ENCODE assay signal across 8 cellular contexts in the genomic region with DNA sequence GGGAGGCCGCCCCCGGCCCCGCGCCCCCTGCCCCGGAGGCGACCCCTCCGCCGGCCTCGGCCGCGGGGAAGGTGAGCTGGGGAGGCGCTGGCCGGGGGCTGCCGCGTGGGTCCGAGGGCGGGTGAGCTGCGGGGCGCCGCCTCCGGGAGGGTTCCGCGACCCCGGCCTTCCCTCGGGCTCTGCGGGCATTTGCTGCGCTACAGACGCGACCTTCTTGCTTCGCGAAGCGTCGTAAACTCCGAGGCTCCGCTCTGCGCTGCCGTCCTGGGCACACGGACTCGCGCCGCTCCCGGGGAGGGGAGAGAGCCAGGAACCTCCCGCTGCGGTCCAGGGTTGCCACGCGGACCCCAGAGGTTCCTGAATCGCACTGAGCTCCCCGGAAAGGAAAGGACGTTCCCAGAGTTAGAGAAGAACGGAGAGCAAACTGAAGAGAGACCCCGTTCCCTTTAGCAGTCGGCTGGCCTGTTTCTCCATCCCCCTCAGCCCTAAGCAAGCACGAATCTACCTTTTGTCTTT. TPM values are rescaled to one million over a fixed set of nuclear protein-coding genes. Genes with fewer than 3 reads are reported as not detected.
DNase-seq lines count a peak whose midpoint lies in the region; ATAC-seq, FAIRE-seq and TF ChIP-seq lines count a peak whose summit lies in the region.

No MANE protein-coding gene starts in this region.

- H4K20me1 ChIP-seq in GM12878 (ENCODE audit: control insufficient read depth, insufficient read depth) = peaks cover 3% of the 10 kb centered on the region; the same call in 1 of the 2 replicates

- no peak for TF ChIP-seq RAD21 in GM12878 (IDR thresholded peaks at IDR 0.05; ENCODE audit: insufficient read depth, low read depth, low read length)

- no peak for FAIRE-seq in GM12878 (lab: Jason Lieb, UNC)

- BruUV-seq in GM12878 (replicated peaks; lab: Mats Ljungman, UMichigan) = no TSS peak

- no peak for TF ChIP-seq CTCF in AG10803 (conservative IDR thresholded peaks at IDR 0.05; ENCODE audit: low read length)
- no peak for TF ChIP-seq CTCF in GM12878 (IDR thresholded peaks at IDR 0.05 in 2 of 3, conservative IDR thresholded peaks at IDR 0.05 in 1 of 3; ENCODE audit: control insufficient read depth in 2 of 3, extremely low read depth in 1 of 3, insufficient read depth in 1 of 3, low read depth in 3 of 3, low read length in 3 of 3)
- TF ChIP-seq CTCF in left lung (IDR thresholded peaks at IDR 0.05) = no peak
- no peak for TF ChIP-seq CTCF in thyroid gland (IDR thresholded peaks at IDR 0.05)

- H3K27me3 ChIP-seq in HUES6 (ENCODE audit: control insufficient read depth, insufficient read depth, low read length) (peaks cover under 1% of the 10 kb centered on the region; the same call in 1 of the 2 replicates), GM12878 (replicated peaks in 1 of 2; ENCODE audit: control insufficient read depth in 2 of 2, insufficient read depth in 2 of 2, low read length in 1 of 2) (no peaks in the 10 kb centered on the region), left lung (peaks cover 0 to 4% of the 10 kb centered on the region in 2 donors), thyroid gland (no peaks in the 10 kb centered on the region)

- no peak for TF ChIP-seq POLR2A in GM12878 (IDR thresholded peaks at IDR 0.05; ENCODE audit: low read depth, low read length)
- no peak for TF ChIP-seq POLR2A in thyroid gland (IDR thresholded peaks at IDR 0.05)

- H3K4me3 ChIP-seq in AG10803 (ENCODE audit: low read length) (peak overlapping the region; percentile 92), HUES6 (ENCODE audit: low read depth, low read length) (peak overlapping the region; percentile 90), GM12878 (peak overlapping the region; percentile 92), left lung (peak overlapping the region; percentile 93 to 94), thyroid gland (replicated peaks in 1 of 3) (peak overlapping the region; percentile 25 to 96 (median 72))

- H3K4me1 ChIP-seq in HUES6 (ENCODE audit: control insufficient read depth, insufficient read depth, low read length) (peaks cover 11% of the 10 kb centered on the region), GM12878 (ENCODE audit: control insufficient read depth, insufficient read depth, low read length) (peaks cover 18% of the 10 kb centered on the region), left lung (peaks cover 4 to 31% of the 10 kb centered on the region in 2 donors), thyroid gland (peaks cover 15 to 22% of the 10 kb centered on the region in 2 donors)

- H3K27ac ChIP-seq in HUES6 (ENCODE audit: low read depth, low read length) = peak overlapping the region; percentile 70; the same call in 1 of the 2 replicates
- H3K27ac ChIP-seq in GM12878 (ENCODE audit: control insufficient read depth, insufficient read depth) = peak overlapping the region; percentile 50
- peak overlapping the region in 1 of 2 donors; percentile 33 for H3K27ac ChIP-seq in left lung
- peak overlapping the region in 1 of 3 donors; percentile 10 for H3K27ac ChIP-seq in thyroid gland

- CTCF ChIA-PET in GM12878 (lab: Yijun Ruan, JAX) = interaction anchor here (1.4 to 11.8 kb wide), 4 partner anchors 9 to 198 kb away, joined by 3 to 219 read pairs (median 9); a partner anchor contains a TSS

- H3K4me2 ChIP-seq in GM12878 (ENCODE audit: control insufficient read depth, insufficient read depth) = peak overlapping the region; percentile 64; the same call in 1 of the 2 replicates

- ATAC-seq in GM19372 (IDR thresholded peaks at IDR 0.05; ENCODE audit: low read depth, unreplicated experiment) (peak; percentile 32), GM12878 (peak; percentile 60), left lung (peak; percentile 29)

- DNase-seq in AG10803 (ENCODE audit: low read depth) (no peak), GM12878 (ENCODE audit: low read depth, low spot score) (no peak), left lung (no peak), thyroid gland (no peak), islet precursor cell (no peak), GOT3 (lab: John Stamatoyannopoulos, UW) (no peak)

- H3K36me3 ChIP-seq in HUES6 (ENCODE audit: control insufficient read depth, insufficient read depth, low read length) (peaks cover 36% of the 10 kb centered on the region), GM12878 (ENCODE audit: control insufficient read depth in 2 of 2, insufficient read depth in 2 of 2, low read length in 1 of 2) (peaks cover 3 to 12% of the 10 kb centered on the region in 2 experiments; a peak in 2 of 4 replicates), left lung (peaks cover 0 to 20% of the 10 kb centered on the region in 2 donors), thyroid gland (peaks cover 0 to 8% of the 10 kb centered on the region in 2 donors)

- SMC1A ChIA-PET in GM12878 (lab: Charles Lee; ENCODE audit: uncharacterized antibody, unreplicated experiment) = interaction anchor here (0.8 to 12.3 kb wide), 2 partner anchors 24 to 186 kb away, joined by 3 to 153 read pairs; no protein-coding TSS in a partner anchor

- H3K79me2 ChIP-seq in GM12878 (ENCODE audit: control insufficient read depth, insufficient read depth, low read length) = peaks cover 35% of the 10 kb centered on the region

- in situ Hi-C loops in GM12878 (cut with MboI) = no loop called here

- no peaks in the 10 kb centered on the region for H3K9me3 ChIP-seq in HUES6 (ENCODE audit: control insufficient read depth, insufficient read depth, low read depth, low read length)
- H3K9me3 ChIP-seq in GM12878 (replicated peaks; ENCODE audit: control insufficient read depth, insufficient read depth, low read length) = no peaks in the 10 kb centered on the region
- no peaks in the 10 kb centered on the region for H3K9me3 ChIP-seq in left lung
- no peaks in the 10 kb centered on the region for H3K9me3 ChIP-seq in thyroid gland

- 1% methylated on average over 51 of the region's 53 CpGs for WGBS in GM12878 (ENCODE audit: insufficient coverage, insufficient replicate concordance, low lambda C conversion rate, missing lambda C conversion rate)
- 0 to 1% methylated on average over 12 to 13 of the region's 53 CpGs for whole genome bisulfite sequencing in thyroid gland, 2 donors

- peak overlapping the region; percentile 40 for H2AFZ ChIP-seq in GM12878 (ENCODE audit: control insufficient read depth, low read depth, low read length)

- peak overlapping the region; percentile 87 for H3K9ac ChIP-seq in HUES6 (ENCODE audit: low read length)
- peak overlapping the region; percentile 70 for H3K9ac ChIP-seq in GM12878 (ENCODE audit: control insufficient read depth, insufficient read depth, low read length)

- TF ChIP-seq EP300 in GM12878 (IDR thresholded peaks at IDR 0.05; ENCODE audit: borderline replicate concordance in 1 of 2, control insufficient read depth in 1 of 2, low read depth in 2 of 2, low read length in 2 of 2) = no peak

- POLR2A ChIA-PET in GM12878 (lab: Charles Lee) = interaction anchor here (0.7 to 1.7 kb wide), 3 partner anchors 11 to 350 kb away, joined by 3 to 7 read pairs (median 3); no protein-coding TSS in a partner anchor

- intact Hi-C loops in GM12878 (cut with micrococcal nuclease; ENCODE audit: unreplicated experiment) (no loop called here), left lung (cut with DNase I) (no loop called here), thyroid gland (cut with DNase I) (loop anchor here (10.0 kb wide), 1 partner anchor 345 kb away; a partner anchor contains a TSS)

- RAD21 ChIA-PET in GM12878 (lab: Charles Lee; ENCODE audit: unreplicated experiment) = interaction anchor here (0.9 to 3.6 kb wide), 5 partner anchors 9 to 139 kb away, joined by 3 to 14 read pairs (median 3); a partner anchor contains a TSS

RNA-seq across cellular contexts. Expression of a gene that starts 0.3 kb away (rescaled TPM):
- 6.2 and 8.6 TPM in 2 replicates for total RNA-seq in GM12878 (2013; cell fraction: nucleolus; rRNA removed)
- total RNA-seq in GM12878 (2014; rRNA removed) (39.4 and 40.2 TPM in 2 replicates), GM12878 (2014; rRNA removed; fragmentation: Illumina TruSeq; extraction: Trizol) (17.0 and 18.0 TPM in 2 replicates), GM12878 (2021) (81.3 and 83.2 TPM in 2 replicates), left lung (10 to 100 TPM; 16.4 to 29.6 TPM), thyroid gland (10 to 100 TPM in 3 of 4 donors, 1 to 10 TPM in 1; 4.8 to 19.1 (median 11.2) TPM)
- 6.3 TPM for polyA plus RNA-seq in GM12878 (2011; ENCODE audit: low read depth)
- polyA plus RNA-seq in GM12878 (2011; rRNA removed) (14.8 and 27.7 TPM in 2 replicates), GM12878 (2014; fragmentation: Illumina TruSeq; extraction: Trizol) (1.7 and 5.9 TPM in 2 replicates), GM12878 (2014; fragmentation: Nextera tagmentation; extraction: Ambion mirVana) (1 to 10 TPM in 1 of 2 experiments, under 1 TPM in 1; 0.69 to 5.5 TPM), GM12878 (2014; rRNA removed) (53.6 and 62.2 TPM in 2 replicates), GM12878 (2016; fragmentation: Nextera tagmentation; extraction: Ambion mirVana) (10 to 100 TPM; 69.2 to 75.5 TPM)
- polyA plus RNA-seq in GM12878 (2011; cell fraction: cytosol; rRNA removed) = 32.2 and 59.0 TPM in 2 replicates
- polyA plus RNA-seq in GM12878 (2011; cell fraction: nucleus; rRNA removed) = 33.4 and 49.2 TPM in 2 replicates
- 22.6 and 22.7 TPM in 2 replicates for polyA plus RNA-seq in GM12878 (2012)
- 10.2 and 16.9 TPM in 2 replicates for polyA minus RNA-seq in GM12878 (2011; rRNA and poly(A)+ RNA removed)
- polyA minus RNA-seq in GM12878 (2011; cell fraction: cytosol; rRNA and poly(A)+ RNA removed) = 12.4 and 18.7 TPM in 2 replicates
- 2.8 and 6.0 TPM in 2 replicates for polyA minus RNA-seq in GM12878 (2011; cell fraction: nucleus; rRNA and poly(A)+ RNA removed)

RNA-seq across cellular contexts. Expression of a gene that starts 19.5 kb away (rescaled TPM):
- total RNA-seq in GM12878 (2013; cell fraction: nucleolus; rRNA removed) = 316 and 431 TPM in 2 replicates
- total RNA-seq in GM12878 (2014; rRNA removed) (85.3 and 101 TPM in 2 replicates), GM12878 (2014; rRNA removed; fragmentation: Illumina TruSeq; extraction: Trizol) (25.2 and 31.3 TPM in 2 replicates), GM12878 (2021) (162 and 172 TPM in 2 replicates), left lung (100 to 1,000 TPM; 185 to 404 TPM), thyroid gland (10 to 100 TPM; 18.4 to 79.4 (median 27.5) TPM)
- polyA plus RNA-seq in GM12878 (2011; ENCODE audit: low read depth) = 46.7 TPM
- polyA plus RNA-seq in GM12878 (2011; rRNA removed) (31.3 and 57.2 TPM in 2 replicates), GM12878 (2014; fragmentation: Illumina TruSeq; extraction: Trizol) (17.2 and 38.7 TPM in 2 replicates), GM12878 (2014; fragmentation: Nextera tagmentation; extraction: Ambion mirVana) (10 to 100 TPM in 1 of 2 experiments, 1 to 10 TPM in 1; 8.0 to 19.8 TPM), GM12878 (2014; rRNA removed) (60.6 and 67.5 TPM in 2 replicates), GM12878 (2016; fragmentation: Nextera tagmentation; extraction: Ambion mirVana) (100 to 1,000 TPM; 120 to 128 TPM)
- polyA plus RNA-seq in GM12878 (2011; cell fraction: cytosol; rRNA removed) = 131 and 135 TPM in 2 replicates
- polyA plus RNA-seq in GM12878 (2011; cell fraction: nucleus; rRNA removed) = 271 and 308 TPM in 2 replicates
- polyA plus RNA-seq in GM12878 (2012) = 78.4 and 88.1 TPM in 2 replicates
- polyA minus RNA-seq in GM12878 (2011; rRNA and poly(A)+ RNA removed) = 34.5 and 84.6 TPM in 2 replicates
- 49.2 and 68.0 TPM in 2 replicates for polyA minus RNA-seq in GM12878 (2011; cell fraction: cytosol; rRNA and poly(A)+ RNA removed)
- 58.9 and 82.0 TPM in 2 replicates for polyA minus RNA-seq in GM12878 (2011; cell fraction: nucleus; rRNA and poly(A)+ RNA removed)
